16 cellular contexts compared by ENCODE assay signal in the genomic region with DNA sequence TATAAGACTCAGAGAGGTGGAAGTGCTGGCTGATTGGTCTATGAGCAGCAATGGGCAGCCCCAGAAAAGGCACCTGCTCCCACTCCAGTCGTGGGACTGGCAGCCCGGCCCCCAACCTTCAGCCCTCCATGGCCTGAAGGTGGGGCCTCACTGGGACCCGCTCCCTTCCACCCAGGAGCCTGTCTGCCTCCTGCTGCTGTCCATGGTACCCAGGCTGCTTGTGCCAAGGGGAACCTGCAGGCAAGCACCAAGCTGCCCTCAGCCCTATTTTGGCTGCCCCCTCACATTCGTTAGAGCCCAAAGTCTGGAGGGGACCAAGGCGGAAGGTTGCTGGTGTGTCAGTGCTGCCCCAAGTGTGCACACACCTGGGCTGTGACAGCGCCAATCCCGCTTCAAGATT.
DNase-seq lines count a peak whose midpoint lies in the region; ATAC-seq and TF ChIP-seq lines count a peak whose summit lies in the region.
"Had no signal": no experiment of that assay in that cellular context is flagged by ENCODE, and none has a peak within 500 bp of the region (broad histone marks: within the 10 kb centered on the region; RNA-seq: fewer than 3 reads in every experiment).

No MANE protein-coding gene starts in this region.

- H4K20me1 ChIP-seq in neural progenitor cell (ENCODE audit: low read depth), result no peaks in the 10 kb centered on the region

- H3K36me3 Mint-ChIP-seq in neural progenitor cell, result no peaks in the 10 kb centered on the region

- H3K4me3 Mint-ChIP-seq in neural progenitor cell, result no peak overlapping the region
- H3K4me3 Mint-ChIP-seq: stimulated activated naive CD8-positive, alpha-beta T cell treated with anti-CD3 and anti-CD28 coated beads, Interleukin-15, amount 100 ng/mL, for 72 hours had no signal

- H3K27ac ChIP-seq in SJCRH30 (no peak overlapping the region), neural progenitor cell (no peak overlapping the region)
- H3K27ac ChIP-seq: BLaER1 treated with 17β-estradiol and CSF1 and Interleukin-3, amounts not matched to agents 10 nM and 100 nM; breast epithelium; ovary; skin epidermis had no signal

- ATAC-seq in HG02970 (IDR thresholded peaks at IDR 0.05; ENCODE audit: low FRiP score, unreplicated experiment), result no peak
- ATAC-seq: stimulated activated naive CD8-positive, alpha-beta T cell treated with anti-CD3 and anti-CD28 coated beads, Interleukin-15, amount 100 ng/mL, for 72 hours had no signal

- H3K9me3 ChIP-seq in SJCRH30 (replicated peaks) (no peaks in the 10 kb centered on the region), neural progenitor cell (ENCODE audit: low read depth) (no peaks in the 10 kb centered on the region)
- H3K9me3 ChIP-seq: ovary had no signal

- H3K79me2 ChIP-seq in neural progenitor cell (ENCODE audit: low read depth), result no peaks in the 10 kb centered on the region

- no peak overlapping the region for H3K4me3 ChIP-seq in GM12865 (ENCODE audit: low read depth, low read length)
- no peak overlapping the region for H3K4me3 ChIP-seq in SJCRH30
- no peak overlapping the region for H3K4me3 ChIP-seq in epithelial cell of esophagus (ENCODE audit: low read length)
- no peak overlapping the region for H3K4me3 ChIP-seq in neural progenitor cell
- H3K4me3 ChIP-seq: BLaER1 treated with 17β-estradiol and CSF1 and Interleukin-3, amounts not matched to agents 10 nM and 100 nM; breast epithelium; ovary; skin epidermis had no signal

- peak; percentile 36 for DNase-seq in GM12865 (ENCODE audit: low read depth)
- DNase-seq in SJCRH30, result peak; percentile 43 to 46
- peak; percentile 46 for DNase-seq in epithelial cell of esophagus (ENCODE audit: low read depth)
- peak; percentile 55 for DNase-seq in neural progenitor cell (ENCODE audit: low spot score)
- no peak for DNase-seq in NCI-H526 treated with DMSO at 0.1 percent for 48 hours (lab: John Stamatoyannopoulos, UW)
- DNase-seq in pons (ENCODE audit: low spot score), result no peak
- no peak for DNase-seq in GM19238 (ENCODE audit: insufficient read length, low spot score)
- DNase-seq: DMS153; NCI-H2029; NCI-H510A treated with DMSO at 0.1 percent for 48 hours; ovary; stimulated activated naive CD8-positive, alpha-beta T cell treated with anti-CD3 and anti-CD28 coated beads, Interleukin-15, amount 100 ng/mL, for 72 hours had no signal

- H3K9me3 Mint-ChIP-seq in neural progenitor cell, result no peaks in the 10 kb centered on the region

- H3K9ac ChIP-seq in neural progenitor cell, result no peak overlapping the region
- H3K9ac ChIP-seq: BLaER1 treated with 17β-estradiol and CSF1 and Interleukin-3, amounts not matched to agents 10 nM and 100 nM had no signal

- H3F3A ChIP-seq in neural progenitor cell (ENCODE audit: low read depth), result no peaks in the 10 kb centered on the region

- no peak overlapping the region for H3K27ac Mint-ChIP-seq in neural progenitor cell
- H3K27ac Mint-ChIP-seq: stimulated activated naive CD8-positive, alpha-beta T cell treated with anti-CD3 and anti-CD28 coated beads, Interleukin-15, amount 100 ng/mL, for 72 hours had no signal

- H3K27me3 ChIP-seq in SJCRH30, result no peaks in the 10 kb centered on the region
- no peaks in the 10 kb centered on the region for H3K27me3 ChIP-seq in neural progenitor cell
- H3K27me3 ChIP-seq: BLaER1 treated with 17β-estradiol and CSF1 and Interleukin-3, amounts not matched to agents 10 nM and 100 nM; breast epithelium; ovary had no signal

- H3K27me3 Mint-ChIP-seq in neural progenitor cell (ENCODE audit: insufficient read depth, low read depth), result peaks cover 2% of the 10 kb centered on the region
- H3K27me3 Mint-ChIP-seq: stimulated activated naive CD8-positive, alpha-beta T cell treated with anti-CD3 and anti-CD28 coated beads, Interleukin-15, amount 100 ng/mL, for 72 hours had no signal

- H3K36me3 ChIP-seq in SJCRH30, result no peaks in the 10 kb centered on the region
- no peaks in the 10 kb centered on the region for H3K36me3 ChIP-seq in neural progenitor cell
- H3K36me3 ChIP-seq: BLaER1 treated with 17β-estradiol and CSF1 and Interleukin-3, amounts not matched to agents 10 nM and 100 nM; breast epithelium; ovary had no signal

- no peak for TF ChIP-seq CTCF in GM12865 (IDR thresholded peaks at IDR 0.05; ENCODE audit: insufficient read depth, low read depth, low read length, missing control alignments)
- TF ChIP-seq CTCF in epithelial cell of esophagus (IDR thresholded peaks at IDR 0.05; ENCODE audit: insufficient read depth, low read depth, low read length, missing control alignments), result no peak
- TF ChIP-seq CTCF in neural progenitor cell (IDR thresholded peaks at IDR 0.05), result no peak

- H2AFZ ChIP-seq in neural progenitor cell (replicated peaks), result no peak overlapping the region

- H3K4me1 ChIP-seq in SJCRH30, result no peaks in the 10 kb centered on the region
- no peaks in the 10 kb centered on the region for H3K4me1 ChIP-seq in neural progenitor cell
- H3K4me1 ChIP-seq: breast epithelium had no signal

- no peak overlapping the region for H3K4me2 ChIP-seq in neural progenitor cell
- H3K4me2 ChIP-seq: BLaER1 treated with 17β-estradiol and CSF1 and Interleukin-3, amounts not matched to agents 10 nM and 100 nM had no signal

- no peaks in the 10 kb centered on the region for H3K4me1 Mint-ChIP-seq in neural progenitor cell
- H3K4me1 Mint-ChIP-seq: stimulated activated naive CD8-positive, alpha-beta T cell treated with anti-CD3 and anti-CD28 coated beads, Interleukin-15, amount 100 ng/mL, for 72 hours had no signal

Comparison
In these comparisons a context has a peak if more than half of its experiments do, and no peak if none do; other contexts are left out.
1. DNase-seq: peak in GM12865 (single experiment), SJCRH30 (2 of 2), epithelial cell of esophagus (single experiment) and neural progenitor cell (single experiment); none in NCI-H526 treated with DMSO at 0.1 percent for 48 hours (single experiment), pons (single experiment) and GM19238 (single experiment).